In the genomic region with DNA sequence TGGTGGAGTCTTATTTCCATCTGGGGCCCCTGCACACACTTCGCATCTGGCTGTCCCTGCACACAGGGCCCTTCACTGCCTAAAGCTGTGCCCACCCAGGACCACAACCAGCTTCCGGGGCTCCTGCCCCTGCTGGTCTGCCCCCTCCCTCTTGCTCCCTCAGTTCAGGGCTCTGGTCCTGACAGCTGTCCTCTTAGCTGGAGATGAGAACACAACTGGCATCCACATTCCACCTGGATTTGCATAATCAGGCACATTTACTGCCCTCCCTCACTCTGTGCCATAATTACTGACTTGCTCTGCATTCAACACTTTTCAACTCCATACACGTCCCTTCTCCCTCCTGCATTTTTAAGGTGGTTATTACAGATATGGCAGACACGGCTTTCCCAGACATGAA, we compare ENCODE assay signal across 21 cellular contexts.
"Had no signal": no experiment of that assay in that cellular context is flagged by ENCODE, and none has a peak within 500 bp of the region (broad histone marks: within the 10 kb centered on the region; RNA-seq: fewer than 3 reads in every experiment).

No MANE protein-coding gene starts in this region.

- H3K4me1 Mint-ChIP-seq: activated naive CD4-positive, alpha-beta T cell treated with anti-CD3 and anti-CD28 coated beads, Interleukin-2, amount 10 ng/mL, durations not matched to agents 7 days and 5 days had no signal

- H3K36me3 ChIP-seq: ascending aorta, breast epithelium, gastrocnemius medialis, heart left ventricle, left lung, tibial nerve, uterus had no signal

- H3K27ac ChIP-seq: ascending aorta, breast epithelium, gastrocnemius medialis, heart left ventricle, left lung, tibial nerve, uterus, VCaP had no signal

- H3K4me1 ChIP-seq: ascending aorta, breast epithelium, gastrocnemius medialis, heart left ventricle, left lung, tibial nerve, uterus had no signal

- H3K4me3 ChIP-seq: ascending aorta, breast epithelium, gastrocnemius medialis, heart left ventricle, left lung, tibial nerve, uterus had no signal

- H3K27me3 Mint-ChIP-seq: activated naive CD4-positive, alpha-beta T cell treated with anti-CD3 and anti-CD28 coated beads, Interleukin-2, amount 10 ng/mL, durations not matched to agents 7 days and 5 days had no signal

- H3K27ac Mint-ChIP-seq: activated naive CD4-positive, alpha-beta T cell treated with anti-CD3 and anti-CD28 coated beads, Interleukin-2, amount 10 ng/mL, durations not matched to agents 7 days and 5 days; mesothelial cell of epicardium; nephron; stimulated activated naive CD8-positive, alpha-beta T cell treated with anti-CD3 and anti-CD28 coated beads, Interleukin-15, Interleukin-2, amounts not matched to agents 100 ng/mL and 50 ng/mL, for 24 hours had no signal

- H3K9me3 Mint-ChIP-seq: mesothelial cell of epicardium, nephron had no signal

- H3K36me3 Mint-ChIP-seq: activated naive CD4-positive, alpha-beta T cell treated with anti-CD3 and anti-CD28 coated beads, Interleukin-2, amount 10 ng/mL, durations not matched to agents 7 days and 5 days; mesothelial cell of epicardium had no signal

- DNase-seq: activated CD4-positive, alpha-beta T cell treated with anti-CD3 and anti-CD28 coated beads for 1 hour; activated CD8-positive, alpha-beta memory T cell treated with anti-CD3 and anti-CD28 coated beads for 24 hours; activated CD8-positive, alpha-beta memory T cell treated with anti-CD3 and anti-CD28 coated beads, Interleukin-2, amount 50 U/mL, for 48 hours; activated effector memory CD4-positive, alpha-beta T cell treated with Interleukin-2 at 50 U/mL for 16 hours; activated naive CD4-positive, alpha-beta T cell treated with anti-CD3 and anti-CD28 coated beads, Interleukin-2, amount 10 ng/mL, durations not matched to agents 7 days and 5 days; activated T-cell treated with anti-CD3 and anti-CD28 coated beads, Interleukin-2, amount 50 U/mL, for 48 hours; cerebellar nuclear complex; effector CD4-positive, alpha-beta T cell; gastrocnemius medialis; heart left ventricle; left lung; stimulated activated CD4-positive, alpha-beta T cell treated with anti-CD3 and anti-CD28 coated beads, Interleukin-12 subunit alpha, Interleukin-12 subunit beta, amount 100 ng/mL, for 4 hours; stimulated activated CD4-positive, alpha-beta T cell treated with anti-CD3 and anti-CD28 coated beads, Interleukin-1b, Interleukin-23, amount 100 ng/mL, for 48 hours; uterus had no signal

- H3K9me3 ChIP-seq: ascending aorta, breast epithelium, gastrocnemius medialis, heart left ventricle, left lung, tibial nerve, uterus had no signal

- H3K4me3 Mint-ChIP-seq: activated naive CD4-positive, alpha-beta T cell treated with anti-CD3 and anti-CD28 coated beads, Interleukin-2, amount 10 ng/mL, durations not matched to agents 7 days and 5 days; mesothelial cell of epicardium; nephron; stimulated activated naive CD8-positive, alpha-beta T cell treated with anti-CD3 and anti-CD28 coated beads, Interleukin-15, Interleukin-2, amounts not matched to agents 100 ng/mL and 50 ng/mL, for 24 hours had no signal

- ATAC-seq: gastrocnemius medialis, heart left ventricle, left lung had no signal

- H3K27me3 ChIP-seq: ascending aorta, uterus had no signal
